21 cellular contexts compared by ENCODE assay signal in genomic region chr10:3217301-3217700, GRCh38. TPM values are rescaled to one million over a fixed set of nuclear protein-coding genes. Genes with fewer than 3 reads are reported as not detected.
DNase-seq lines count a peak whose midpoint lies in the region; ATAC-seq and TF ChIP-seq lines count a peak whose summit lies in the region.
"Had no signal": no experiment of that assay in that cellular context is flagged by ENCODE, and none has a peak within 500 bp of the region (broad histone marks: within the 10 kb centered on the region; RNA-seq: fewer than 3 reads in every experiment).

No MANE protein-coding gene starts in this region.

- peaks cover 6 to 11% of the 10 kb centered on the region in 2 donors for H3K27me3 Mint-ChIP-seq in effector memory CD8-positive, alpha-beta T cell
- H3K27me3 Mint-ChIP-seq: activated naive CD8-positive, alpha-beta T cell treated with anti-CD3 and anti-CD28 coated beads for 36 hours; central memory CD8-positive, alpha-beta T cell had no signal

- DNase-seq in AG20443 (ENCODE audit: low spot score), result peak; percentile 69
- DNase-seq in NCI-H526 (lab: John Stamatoyannopoulos, UW), result peak; percentile 68 to 72
- DNase-seq in choroid plexus epithelial cell (ENCODE audit: low read depth), result peak; percentile 88
- DNase-seq in kidney epithelial cell (ENCODE audit: low read depth), result peak; percentile 51
- no peak for DNase-seq in prostate gland (ENCODE audit: low spot score)
- DNase-seq in effector memory CD8-positive, alpha-beta T cell, result no peak
- DNase-seq: activated CD4-positive, alpha-beta T cell treated with anti-CD3 and anti-CD28 coated beads, Interleukin-2, amount 50 U/mL, for 48 hours; activated naive CD8-positive, alpha-beta T cell treated with anti-CD3 and anti-CD28 coated beads for 36 hours; activated T-cell treated with anti-CD3 and anti-CD28 coated beads, Interleukin-2, amount 50 U/mL, for 24 hours; AML-193; NCI-H1092; NCI-H2107; NCI-H774; Peyer's patch; stimulated activated CD4-positive, alpha-beta T cell treated with anti-CD3 and anti-CD28 coated beads, Interleukin-1b, Interleukin-23, amount 100 ng/mL, for 48 hours; SW 1271 had no signal

- no peaks in the 10 kb centered on the region for H3K27me3 ChIP-seq in kidney epithelial cell (ENCODE audit: control insufficient read depth, insufficient read depth, low read length)
- no peaks in the 10 kb centered on the region for H3K27me3 ChIP-seq in prostate gland (replicated peaks; ENCODE audit: insufficient read depth)
- H3K27me3 ChIP-seq: neutrophil, Peyer's patch had no signal

- TF ChIP-seq CTCF in choroid plexus epithelial cell (conservative IDR thresholded peaks at IDR 0.05; ENCODE audit: low read depth, low read length), result no peak
- no peak for TF ChIP-seq CTCF in kidney epithelial cell (IDR thresholded peaks at IDR 0.05; ENCODE audit: insufficient read depth, low read length, poor library complexity, severe bottlenecking)
- TF ChIP-seq CTCF in prostate gland (IDR thresholded peaks at IDR 0.05), result no peak

- no peak overlapping the region for H3K27ac ChIP-seq in prostate gland
- H3K27ac ChIP-seq: neutrophil, Peyer's patch had no signal

- 78% methylated on average over 2 of the region's 2 CpGs for WGBS in prostate gland

- H3K9me3 Mint-ChIP-seq in effector memory CD8-positive, alpha-beta T cell, result no peaks in the 10 kb centered on the region
- H3K9me3 Mint-ChIP-seq: activated naive CD8-positive, alpha-beta T cell treated with anti-CD3 and anti-CD28 coated beads for 36 hours; activated T-cell treated with anti-CD3 and anti-CD28 coated beads, Interleukin-2, amount 50 U/mL, for 24 hours had no signal

- no peaks in the 10 kb centered on the region for H3K36me3 Mint-ChIP-seq in effector memory CD8-positive, alpha-beta T cell (ENCODE audit: insufficient read depth)
- H3K36me3 Mint-ChIP-seq: activated naive CD8-positive, alpha-beta T cell treated with anti-CD3 and anti-CD28 coated beads for 36 hours had no signal

- H3K27ac Mint-ChIP-seq in effector memory CD8-positive, alpha-beta T cell, result no peak overlapping the region
- H3K27ac Mint-ChIP-seq: activated naive CD8-positive, alpha-beta T cell treated with anti-CD3 and anti-CD28 coated beads for 36 hours; activated T-cell treated with anti-CD3 and anti-CD28 coated beads, Interleukin-2, amount 50 U/mL, for 24 hours had no signal

- H3K9me3 ChIP-seq in prostate gland, result no peaks in the 10 kb centered on the region
- H3K9me3 ChIP-seq: neutrophil, Peyer's patch had no signal

- no peaks in the 10 kb centered on the region for H3K4me1 ChIP-seq in prostate gland (replicated peaks)
- H3K4me1 ChIP-seq: Peyer's patch had no signal

- no peak for TF ChIP-seq POLR2A in prostate gland (IDR thresholded peaks at IDR 0.05)

- H3K36me3 ChIP-seq in kidney epithelial cell (ENCODE audit: control insufficient read depth, insufficient read depth, low read length) (no peaks in the 10 kb centered on the region), prostate gland (no peaks in the 10 kb centered on the region)
- H3K36me3 ChIP-seq: neutrophil, Peyer's patch had no signal

- intact Hi-C loops in prostate gland (cut with DNase I), result no loop called here

- no peak overlapping the region for H3K4me3 ChIP-seq in choroid plexus epithelial cell (ENCODE audit: low read depth, low read length)
- no peak overlapping the region for H3K4me3 ChIP-seq in kidney epithelial cell (ENCODE audit: low read depth, low read length)
- H3K4me3 ChIP-seq in prostate gland, result no peak overlapping the region
- H3K4me3 ChIP-seq: Peyer's patch had no signal

- no peak overlapping the region for H3K4me3 Mint-ChIP-seq in effector memory CD8-positive, alpha-beta T cell
- H3K4me3 Mint-ChIP-seq: activated naive CD8-positive, alpha-beta T cell treated with anti-CD3 and anti-CD28 coated beads for 36 hours; activated T-cell treated with anti-CD3 and anti-CD28 coated beads, Interleukin-2, amount 50 U/mL, for 24 hours; central memory CD8-positive, alpha-beta T cell had no signal

- peaks cover 0 to 4% of the 10 kb centered on the region in 2 donors for H3K4me1 Mint-ChIP-seq in effector memory CD8-positive, alpha-beta T cell (ENCODE audit: low read depth in 2 of 2)
- H3K4me1 Mint-ChIP-seq: activated naive CD8-positive, alpha-beta T cell treated with anti-CD3 and anti-CD28 coated beads for 36 hours; central memory CD8-positive, alpha-beta T cell had no signal

- ATAC-seq in HG03520 (IDR thresholded peaks at IDR 0.05; ENCODE audit: unreplicated experiment) (no peak), HG03045 (IDR thresholded peaks at IDR 0.05; ENCODE audit: unreplicated experiment) (no peak)
- no peak for ATAC-seq in effector memory CD8-positive, alpha-beta T cell (replicated peaks)
- ATAC-seq: sciatic nerve had no signal

RNA-seq across cellular contexts. Expression of gene PITRM1, which starts 44.7 kb away (rescaled TPM):
- total RNA-seq in kidney epithelial cell (74.1 and 76.9 TPM in 2 replicates), prostate gland (100 to 1,000 TPM in 1 of 2 donors, 10 to 100 TPM in 1; 47.7 to 103 TPM)

Comparison
In these comparisons a context has a peak if more than half of its experiments do, and no peak if none do; other contexts are left out.
1. DNase-seq: peak in AG20443 (single experiment), NCI-H526 (2 of 2), choroid plexus epithelial cell (single experiment) and kidney epithelial cell (single experiment); none in prostate gland (single experiment) and effector memory CD8-positive, alpha-beta T cell (0 of 3).